9 cellular contexts compared by ENCODE assay signal in genomic region chr5:122773615-122774014, GRCh38. TPM values are rescaled to one million over a fixed set of nuclear protein-coding genes. Genes with fewer than 3 reads are reported as not detected.
A peak's percentile ranks its signal among the peaks of the same experiment; 100 is the strongest.
DNase-seq lines count a peak whose midpoint lies in the region; ATAC-seq and TF ChIP-seq lines count a peak whose summit lies in the region.
"Had no signal": no experiment of that assay in that cellular context is flagged by ENCODE, and none has a peak within 500 bp of the region (broad histone marks: within the 10 kb centered on the region; RNA-seq: fewer than 3 reads in every experiment).

No MANE protein-coding gene starts in this region.

- H3K4me3 Mint-ChIP-seq in activated naive CD4-positive, alpha-beta T cell treated with anti-CD3 and anti-CD28 coated beads for 36 hours = peak overlapping the region; percentile 16

- no peaks in the 10 kb centered on the region for H3K27me3 ChIP-seq in tibial artery
- H3K27me3 ChIP-seq in gastrocnemius medialis = no peaks in the 10 kb centered on the region

- ATAC-seq in SK-N-SH treated with all-trans-retinoic acid at 6 μM for 48 hours (no peak), gastrocnemius medialis (no peak)

- H3K4me1 ChIP-seq in tibial artery = peaks cover 0 to 48% (median 12%) of the 10 kb centered on the region in 4 donors
- H3K4me1 ChIP-seq in gastrocnemius medialis = peaks cover 21 to 24% of the 10 kb centered on the region in 2 donors

- CTCF ChIA-PET in activated naive CD4-positive, alpha-beta T cell treated with anti-CD3 and anti-CD28 coated beads for 36 hours (lab: Charles Lee) = interaction anchor here (0.8 kb wide), 1 partner anchor 68 kb away, joined by 3 read pairs; no protein-coding TSS in a partner anchor

- no peaks in the 10 kb centered on the region for H3K9me3 Mint-ChIP-seq in activated naive CD4-positive, alpha-beta T cell treated with anti-CD3 and anti-CD28 coated beads for 36 hours

- H3K27ac ChIP-seq in tibial artery = peak overlapping the region; percentile 0 to 94
- no peak overlapping the region for H3K27ac ChIP-seq in gastrocnemius medialis

- H3K27me3 Mint-ChIP-seq in activated naive CD4-positive, alpha-beta T cell treated with anti-CD3 and anti-CD28 coated beads for 36 hours (ENCODE audit: low read depth) = no peaks in the 10 kb centered on the region

- H3K9me3 ChIP-seq in tibial artery (no peaks in the 10 kb centered on the region), gastrocnemius medialis (no peaks in the 10 kb centered on the region)

- intact Hi-C loops in activated naive CD4-positive, alpha-beta T cell treated with anti-CD3 and anti-CD28 coated beads for 36 hours (cut with micrococcal nuclease) = loop anchor here (1.0 to 2.0 kb wide), 3 partner anchors 17 to 649 kb away; partner anchors contain the start of genes CEP120 and SNX24
- intact Hi-C loops in tibial artery (cut with DNase I; ENCODE audit: low total_unique reads) = loop anchor here (10.0 kb wide), 1 partner anchor 71 kb away; the partner anchor contains the start of gene SNX24
- intact Hi-C loops in gastrocnemius medialis (cut with DNase I; ENCODE audit: low total_unique reads) = loop anchor here (2.0 to 5.0 kb wide), 4 partner anchors 71 to 813 kb away; partner anchors contain the start of genes CEP120, PPIC, SNX24 and SRFBP1

- no peaks in the 10 kb centered on the region for H3K36me3 Mint-ChIP-seq in activated naive CD4-positive, alpha-beta T cell treated with anti-CD3 and anti-CD28 coated beads for 36 hours (ENCODE audit: low read depth)

- peaks cover 13% of the 10 kb centered on the region for H3K4me1 Mint-ChIP-seq in activated naive CD4-positive, alpha-beta T cell treated with anti-CD3 and anti-CD28 coated beads for 36 hours (ENCODE audit: low read depth)

- TF ChIP-seq POLR2A in gastrocnemius medialis (IDR thresholded peaks at IDR 0.05) = no peak

- H3K36me3 ChIP-seq in tibial artery (no peaks in the 10 kb centered on the region), gastrocnemius medialis (no peaks in the 10 kb centered on the region)

- in situ Hi-C loops in gastrocnemius medialis (cut with MboI; ENCODE audit: low sequenced_read_pairs in 4 of 4) = loop anchor here in 1 of 4 donors (10.0 kb wide), 1 partner anchor 71 kb away; the partner anchor contains the start of gene SNX24

- TF ChIP-seq CTCF in fibroblast of pulmonary artery (IDR thresholded peaks at IDR 0.05; ENCODE audit: low read length, missing control alignments) (no peak), tibial artery (IDR thresholded peaks at IDR 0.05) (no peak), gastrocnemius medialis (IDR thresholded peaks at IDR 0.05 in 4 of 5, conservative IDR thresholded peaks at IDR 0.05 in 1 of 5) (no peak)

- DNase-seq in activated naive CD4-positive, alpha-beta T cell treated with anti-CD3 and anti-CD28 coated beads for 36 hours = no peak
- no peak for DNase-seq in activated naive CD4-positive, alpha-beta T cell treated with anti-CD3 and anti-CD28 coated beads, Interleukin-2, amount 50 U/mL, for 16 hours
- DNase-seq in NOMO-1 treated with dmso at 0.1 percent for 144 hours (lab: John Stamatoyannopoulos, UW; ENCODE audit: unreplicated experiment) = peak; percentile 46
- DNase-seq in fibroblast of pulmonary artery (ENCODE audit: low read depth) = peak; percentile 19
- no peak for DNase-seq in tibial artery
- no peak for DNase-seq in gastrocnemius medialis
- DNase-seq in NCI-H1417 (lab: John Stamatoyannopoulos, UW) = no peak
- DNase-seq: activated effector memory CD4-positive, alpha-beta T cell treated with anti-CD3 and anti-CD28 coated beads, Interleukin-2, amount 50 U/mL, for 16 hours had no signal

- H3K4me3 ChIP-seq in fibroblast of pulmonary artery (replicated peaks; ENCODE audit: low read depth, low read length) (no peak overlapping the region), tibial artery (no peak overlapping the region), gastrocnemius medialis (no peak overlapping the region)

- H3K27ac Mint-ChIP-seq in activated naive CD4-positive, alpha-beta T cell treated with anti-CD3 and anti-CD28 coated beads for 36 hours = no peak overlapping the region

TF ChIP-seq in SK-N-SH treated with all-trans-retinoic acid at 6 μM for 48 hours, 23 proteins besides CTCF, POLR2A, EP300 and RAD21:
- TF ChIP-seq OSR1 (CRISPR knock-in tag; IDR thresholded peaks at IDR 0.05) (no peak), ARNTL (CRISPR knock-in tag; IDR thresholded peaks at IDR 0.05; ENCODE audit: borderline replicate concordance, low read depth) (no peak), ISL1 (CRISPR knock-in tag; IDR thresholded peaks at IDR 0.05) (no peak), ZNF565 (CRISPR knock-in tag; conservative IDR thresholded peaks at IDR 0.05; ENCODE audit: low read depth) (no peak), ZC3H10 (CRISPR knock-in tag; IDR thresholded peaks at IDR 0.05) (no peak)
- TF ChIP-seq, protein P1, sequence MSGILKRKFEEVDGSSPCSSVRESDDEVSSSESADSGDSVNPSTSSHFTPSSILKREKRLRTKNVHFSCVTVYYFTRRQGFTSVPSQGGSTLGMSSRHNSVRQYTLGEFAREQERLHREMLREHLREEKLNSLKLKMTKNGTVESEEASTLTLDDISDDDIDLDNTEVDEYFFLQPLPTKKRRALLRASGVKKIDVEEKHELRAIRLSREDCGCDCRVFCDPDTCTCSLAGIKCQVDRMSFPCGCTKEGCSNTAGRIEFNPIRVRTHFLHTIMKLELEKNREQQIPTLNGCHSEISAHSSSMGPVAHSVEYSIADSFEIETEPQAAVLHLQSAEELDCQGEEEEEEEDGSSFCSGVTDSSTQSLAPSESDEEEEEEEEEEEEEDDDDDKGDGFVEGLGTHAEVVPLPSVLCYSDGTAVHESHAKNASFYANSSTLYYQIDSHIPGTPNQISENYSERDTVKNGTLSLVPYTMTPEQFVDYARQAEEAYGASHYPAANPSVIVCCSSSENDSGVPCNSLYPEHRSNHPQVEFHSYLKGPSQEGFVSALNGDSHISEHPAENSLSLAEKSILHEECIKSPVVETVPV (CRISPR knock-in tag; IDR thresholded peaks at IDR 0.05) = no peak
TF ChIP-seq in SK-N-SH treated with all-trans-retinoic acid at 6 μM for 48 hours: peak in this region for 0.

RNA-seq across cellular contexts. Expression of gene SNX2, which starts 1.3 kb away (rescaled TPM):
- total RNA-seq in activated naive CD4-positive, alpha-beta T cell treated with anti-CD3 and anti-CD28 coated beads for 36 hours = 10 to 100 TPM; 47.3 to 48.0 TPM
- total RNA-seq in gastrocnemius medialis = 10 to 100 TPM; 28.8 to 35.1 (median 32.0) TPM

Comparison
In these comparisons a context has a peak if more than half of its experiments do, and no peak if none do; other contexts are left out.
1. DNase-seq: peak in NOMO-1 treated with dmso at 0.1 percent for 144 hours (single experiment) and fibroblast of pulmonary artery (single experiment); none in activated naive CD4-positive, alpha-beta T cell treated with anti-CD3 and anti-CD28 coated beads for 36 hours (single experiment), activated naive CD4-positive, alpha-beta T cell treated with anti-CD3 and anti-CD28 coated beads, Interleukin-2, amount 50 U/mL, for 16 hours (single experiment), tibial artery (0 of 2), gastrocnemius medialis (0 of 2) and NCI-H1417 (0 of 3).
2. H3K27ac ChIP-seq: peak in tibial artery (2 of 2); none in gastrocnemius medialis (0 of 4).